Comparison of ENCODE assay signal across 2 cellular contexts in genomic region chr17:7222972-7223292, GRCh38.
A peak's percentile ranks its signal among the peaks of the same experiment; 100 is the strongest.
TF ChIP-seq lines count a peak whose summit lies in the region.

No MANE protein-coding gene starts in this region.

TF ChIP-seq in HCT116, 20 proteins besides CTCF, POLR2A, EP300 and RAD21:
- TF ChIP-seq SIN3A (IDR thresholded peaks at IDR 0.05; ENCODE audit: low read depth) = 0 out of 2 replicates have a peak, but pooled peaks have one; percentile 28
- TF ChIP-seq CBX3 (IDR thresholded peaks at IDR 0.05; ENCODE audit: low read depth) = no peak

TF ChIP-seq in endothelial cell of umbilical vein, 7 proteins besides CTCF, POLR2A, EP300 and RAD21:
- TF ChIP-seq MAX (IDR thresholded peaks at IDR 0.05; ENCODE audit: insufficient read depth, insufficient read length) = no peak
- TF ChIP-seq POLR2AphosphoS5 (IDR thresholded peaks at IDR 0.05; ENCODE audit: insufficient read depth, low read depth, low read length) = no peak
- no peak for TF ChIP-seq JUN (IDR thresholded peaks at IDR 0.05; ENCODE audit: borderline replicate concordance, insufficient read depth, insufficient read length, low read depth)
- TF ChIP-seq EZH2 (IDR thresholded peaks at IDR 0.05; ENCODE audit: borderline replicate concordance, low read depth, low read length, severe bottlenecking) = no peak
- no peak for TF ChIP-seq GATA2 (IDR thresholded peaks at IDR 0.05; ENCODE audit: insufficient read depth, insufficient read length, low read depth, low read length)
- TF ChIP-seq FOS (IDR thresholded peaks at IDR 0.05; ENCODE audit: borderline replicate concordance, insufficient read depth, low read length) = no peak
- no peak for TF ChIP-seq MYC (IDR thresholded peaks at IDR 0.05; ENCODE audit: low read depth, low read length)
